In the genomic region with DNA sequence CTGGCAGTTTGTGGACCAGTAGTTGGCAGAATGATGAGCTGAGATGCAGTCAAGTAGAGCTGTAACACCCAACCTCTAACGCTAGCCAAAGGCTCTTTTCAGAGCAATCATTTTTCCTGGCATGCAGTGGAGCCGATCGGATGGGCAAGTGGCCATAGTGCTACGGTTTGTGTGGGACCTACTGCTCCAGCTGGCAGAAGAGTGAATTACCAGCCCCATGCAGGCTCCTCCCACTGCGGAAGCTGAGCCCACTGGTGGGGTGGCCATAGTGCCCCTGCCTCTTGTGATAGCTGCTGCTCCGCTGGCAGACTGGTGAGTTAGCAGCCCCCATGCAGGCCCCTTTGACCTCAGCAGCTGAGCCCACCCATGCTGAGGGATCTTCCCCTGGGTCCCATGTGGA, we compare ENCODE assay signal across 26 cellular contexts. TPM values are rescaled to one million over a fixed set of nuclear protein-coding genes. Genes with fewer than 3 reads are reported as not detected.
DNase-seq lines count a peak whose midpoint lies in the region; ATAC-seq, FAIRE-seq and TF ChIP-seq lines count a peak whose summit lies in the region.
"Had no signal": no experiment of that assay in that cellular context is flagged by ENCODE, and none has a peak within 500 bp of the region (broad histone marks: within the 10 kb centered on the region; RNA-seq: fewer than 3 reads in every experiment).

No MANE protein-coding gene starts in this region.

- no peaks in the 10 kb centered on the region for H4K20me1 ChIP-seq in HepG2 (ENCODE audit: insufficient read depth, low read length)

- in situ Hi-C loops in HepG2 (cut with HindIII; ENCODE audit: extremely low pct_ligation_motif_present, low pct_unique_long_range_greater_than_20kb), result no loop called here
- in situ Hi-C loops in SK-MEL-5 (cut with HindIII; ENCODE audit: low pct_unique_long_range_greater_than_20kb, low sequenced_read_pairs), result no loop called here

- peaks cover 52% of the 10 kb centered on the region for H3K27me3 Mint-ChIP-seq in activated T-cell treated with anti-CD3 and anti-CD28 coated beads, Interleukin-2, amount 50 U/mL, for 24 hours

- H2AFZ ChIP-seq in HepG2 (ENCODE audit: low read length), result no peak overlapping the region

- H3K27ac Mint-ChIP-seq in activated T-cell treated with anti-CD3 and anti-CD28 coated beads, Interleukin-2, amount 50 U/mL, for 24 hours, result no peak overlapping the region
- H3K27ac Mint-ChIP-seq: CD4-positive, alpha-beta memory T cell; T-helper 1 cell treated with Interleukin-12 subunit alpha and Interleukin-12 subunit beta and Interleukin-4 antibody, amounts not matched to agents 30 μg/mL and 1 μg/mL, for 36 hours had no signal

- TF ChIP-seq EP300 in HepG2 (IDR thresholded peaks at IDR 0.05; ENCODE audit: low read depth in 2 of 2, low read length in 2 of 2) (no peak), HepG2 (CRISPR knock-in tag; IDR thresholded peaks at IDR 0.05; ENCODE audit: borderline replicate concordance) (no peak)

- H3K79me2 ChIP-seq in HepG2 (ENCODE audit: insufficient read depth, low read length), result no peaks in the 10 kb centered on the region

- no peaks in the 10 kb centered on the region for H3K36me3 ChIP-seq in HepG2 (replicated peaks in 1 of 2; ENCODE audit: control insufficient read depth in 1 of 2, insufficient read depth in 2 of 2, low read length in 2 of 2)
- H3K36me3 ChIP-seq in right lobe of liver, result no peaks in the 10 kb centered on the region

- no peaks in the 10 kb centered on the region for H3K9me3 ChIP-seq in HepG2 (ENCODE audit: low read length)
- H3K9me3 ChIP-seq in right lobe of liver, result no peaks in the 10 kb centered on the region
- H3K9me3 ChIP-seq: A549 had no signal

- no peak overlapping the region for H3K4me3 ChIP-seq in HepG2 (replicated peaks in 1 of 3; ENCODE audit: insufficient read depth in 1 of 3, low read depth in 2 of 3, low read length in 3 of 3)
- no peak overlapping the region for H3K4me3 ChIP-seq in right lobe of liver
- H3K4me3 ChIP-seq: A549 had no signal

- CTCF ChIA-PET in HepG2 (lab: Yijun Ruan, JAX; ENCODE audit: low intra/inter-chr PET ratio, low total read pairs), result no interaction called here

- no peak for TF ChIP-seq CTCF in HepG2 (CRISPR knock-in tag; IDR thresholded peaks at IDR 0.05)
- TF ChIP-seq CTCF in right lobe of liver (IDR thresholded peaks at IDR 0.05), result no peak

- H3K36me3 Mint-ChIP-seq in activated T-cell treated with anti-CD3 and anti-CD28 coated beads, Interleukin-2, amount 50 U/mL, for 24 hours (ENCODE audit: low read depth), result no peaks in the 10 kb centered on the region

- FAIRE-seq in HepG2 (lab: Jason Lieb, UNC), result no peak
- no peak for FAIRE-seq in frontal cortex (lab: Jason Lieb, UNC)
- FAIRE-seq: A549, H54 had no signal

- no TSS peak for BruUV-seq in HepG2 (replicated peaks; lab: Mats Ljungman, UMichigan)

- H3K4me1 Mint-ChIP-seq in activated T-cell treated with anti-CD3 and anti-CD28 coated beads, Interleukin-2, amount 50 U/mL, for 24 hours (ENCODE audit: low read depth), result no peaks in the 10 kb centered on the region

- H3K4me3 Mint-ChIP-seq in activated T-cell treated with anti-CD3 and anti-CD28 coated beads, Interleukin-2, amount 50 U/mL, for 24 hours, result no peak overlapping the region
- H3K4me3 Mint-ChIP-seq: T-helper 1 cell treated with Interleukin-12 subunit alpha and Interleukin-12 subunit beta and Interleukin-4 antibody, amounts not matched to agents 30 μg/mL and 1 μg/mL, for 36 hours had no signal

- TF ChIP-seq POLR2A in HepG2 (IDR thresholded peaks at IDR 0.05; ENCODE audit: insufficient read depth in 1 of 2, low read depth in 2 of 2, low read length in 2 of 2) (no peak), right lobe of liver (IDR thresholded peaks at IDR 0.05) (no peak)

- no peak for TF ChIP-seq RAD21 in HepG2 (CRISPR knock-in tag; IDR thresholded peaks at IDR 0.05)

- POLR2A ChIA-PET in HepG2 (lab: Yijun Ruan, JAX), result no interaction called here

- H3K27ac ChIP-seq in HepG2 (ENCODE audit: extremely low read length, insufficient read depth, low read length) (no peak overlapping the region), right lobe of liver (no peak overlapping the region)
- H3K27ac ChIP-seq: A549, RWPE1 had no signal

- no peak overlapping the region for H3K4me2 ChIP-seq in HepG2 (ENCODE audit: low read depth, low read length)
- H3K4me2 ChIP-seq: A549 had no signal

- no peaks in the 10 kb centered on the region for H3K4me1 ChIP-seq in HepG2 (ENCODE audit: insufficient read depth, low read length)
- H3K4me1 ChIP-seq in right lobe of liver, result no peaks in the 10 kb centered on the region
- H3K4me1 ChIP-seq: A549 had no signal

- H3K9ac ChIP-seq in HepG2 (ENCODE audit: insufficient read depth, low read depth, low read length), result no peak overlapping the region

- peaks cover 0 to 9% of the 10 kb centered on the region in 2 experiments; a peak in 2 of 5 replicates for H3K27me3 ChIP-seq in HepG2 (ENCODE audit: control insufficient read depth in 1 of 2, insufficient read depth in 2 of 2, low read length in 2 of 2)
- H3K27me3 ChIP-seq in right lobe of liver, result no peaks in the 10 kb centered on the region

- ATAC-seq in HepG2, result peak; percentile 38; the same call in 1 of the 3 replicates
- ATAC-seq in right lobe of liver, result no peak
- ATAC-seq in HG03039 (IDR thresholded peaks at IDR 0.05; ENCODE audit: unreplicated experiment), result no peak

- 47% methylated on average over 3 of the region's 6 CpGs for WGBS in HepG2 (ENCODE audit: low lambda C conversion rate)
- WGBS in right lobe of liver (ENCODE audit: insufficient coverage, low coverage, low lambda C conversion rate, missing lambda C conversion rate), result no CpG with 5 or more reads among the region's 6 CpGs

- H3K9me3 Mint-ChIP-seq in activated T-cell treated with anti-CD3 and anti-CD28 coated beads, Interleukin-2, amount 50 U/mL, for 24 hours, result peaks cover 3% of the 10 kb centered on the region

- no peak for DNase-seq in HepG2 (ENCODE audit: low spot score)
- no peak for DNase-seq in right lobe of liver
- DNase-seq in NCI-H446 treated with DMSO at 0.1 percent for 48 hours (lab: John Stamatoyannopoulos, UW), result peak; percentile 73
- DNase-seq in SK-MEL-5 (ENCODE audit: low read depth, low spot score), result peak; percentile 26
- no peak for DNase-seq in activated T-cell treated with anti-CD3 and anti-CD28 coated beads, Interleukin-2, amount 50 U/mL, for 24 hours
- DNase-seq in frontal cortex (ENCODE audit: low spot score in 2 of 2), result no peak
- DNase-seq: AML-193, C1 segment of cervical spinal cord, COR-L47, DND-41, Kasumi-1, MV-4-11, NCI-H1105 treated with DMSO at 0.1 percent for 48 hours, NCI-H146, NCI-H1930, NCI-H510A, NCI-H748 treated with DMSO at 0.1 percent for 48 hours, SHP77, SW 1271, T-helper 9 cell had no signal

- intact Hi-C loops in HepG2 (cut with micrococcal nuclease; ENCODE audit: unreplicated experiment) (no loop called here), right lobe of liver (cut with DNase I) (no loop called here)

TF ChIP-seq in HepG2, 621 proteins besides CTCF, POLR2A, EP300 and RAD21 (continues in another document):
- TF ChIP-seq, protein P1, sequence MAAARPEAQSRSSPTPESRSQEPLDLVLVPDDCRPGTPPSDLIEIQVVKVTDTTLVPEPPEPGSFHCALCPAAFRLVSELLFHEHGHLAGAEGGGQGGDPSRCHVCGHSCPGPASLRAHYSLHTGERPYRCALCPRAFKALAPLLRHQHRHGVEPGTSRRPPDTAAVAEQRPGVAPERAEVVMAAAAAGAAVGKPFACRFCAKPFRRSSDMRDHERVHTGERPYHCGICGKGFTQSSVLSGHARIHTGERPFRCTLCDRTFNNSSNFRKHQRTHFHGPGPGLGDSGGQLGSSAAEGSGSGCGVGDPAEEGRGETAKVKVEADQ (CRISPR knock-in tag; IDR thresholded peaks at IDR 0.05; ENCODE audit: borderline replicate concordance), result no peak
- TF ChIP-seq JUNB (CRISPR knock-in tag; IDR thresholded peaks at IDR 0.05; ENCODE audit: borderline replicate concordance) (no peak), FOSL2 (CRISPR knock-in tag; IDR thresholded peaks at IDR 0.05) (no peak)
- TF ChIP-seq, protein P2, sequence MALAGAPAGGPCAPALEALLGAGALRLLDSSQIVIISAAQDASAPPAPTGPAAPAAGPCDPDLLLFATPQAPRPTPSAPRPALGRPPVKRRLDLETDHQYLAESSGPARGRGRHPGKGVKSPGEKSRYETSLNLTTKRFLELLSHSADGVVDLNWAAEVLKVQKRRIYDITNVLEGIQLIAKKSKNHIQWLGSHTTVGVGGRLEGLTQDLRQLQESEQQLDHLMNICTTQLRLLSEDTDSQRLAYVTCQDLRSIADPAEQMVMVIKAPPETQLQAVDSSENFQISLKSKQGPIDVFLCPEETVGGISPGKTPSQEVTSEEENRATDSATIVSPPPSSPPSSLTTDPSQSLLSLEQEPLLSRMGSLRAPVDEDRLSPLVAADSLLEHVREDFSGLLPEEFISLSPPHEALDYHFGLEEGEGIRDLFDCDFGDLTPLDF (CRISPR knock-in tag; IDR thresholded peaks at IDR 0.05), result no peak

RNA-seq across cellular contexts. Expression of a gene that starts 27.0 kb away (rescaled TPM):
- total RNA-seq in HepG2 (2016; rRNA removed; fragmentation: Illumina TruSeq; extraction: Trizol) (48.6 and 84.4 TPM in 2 replicates), right lobe of liver (100 to 1,000 TPM in 2 of 6 experiments, 10 to 100 TPM in 4; 58.9 to 126 (median 82.1) TPM), frontal cortex (170 TPM)
- total RNA-seq in HepG2 (2016; cell fraction: cytosol; rRNA removed; fragmentation: Illumina TruSeq; extraction: Trizol; ENCODE audit: low read depth), result 9.4 and 11.7 TPM in 2 replicates
- total RNA-seq in HepG2 (2016; cell fraction: insoluble cytoplasmic fraction; rRNA removed; fragmentation: Illumina TruSeq; extraction: Trizol), result 49.0 and 80.4 TPM in 2 replicates
- 18.2 and 23.9 TPM in 2 replicates for total RNA-seq in HepG2 (2016; cell fraction: membrane; rRNA removed; fragmentation: Illumina TruSeq; extraction: Trizol)
- total RNA-seq in HepG2 (2016; cell fraction: nucleus; rRNA removed; fragmentation: Illumina TruSeq; extraction: Trizol), result 88.0 and 105 TPM in 2 replicates
- 155 and 186 TPM in 2 replicates for polyA plus RNA-seq in HepG2 (2011; rRNA removed)
- 29.9 and 67.8 TPM in 2 replicates for polyA plus RNA-seq in HepG2 (2011; cell fraction: cytosol; rRNA removed)
- polyA plus RNA-seq in HepG2 (2011; cell fraction: nucleus; rRNA removed), result 12.9 and 36.4 TPM in 2 replicates
- 147 and 186 TPM in 2 replicates for polyA plus RNA-seq in HepG2 (2012)
- polyA plus RNA-seq in HepG2 (2016; cell fraction: cytosol; fragmentation: Illumina TruSeq; extraction: Trizol; ENCODE audit: low read depth), result 8.7 and 9.0 TPM in 2 replicates
- 58.1 and 58.6 TPM in 2 replicates for polyA plus RNA-seq in HepG2 (2016; cell fraction: insoluble cytoplasmic fraction; fragmentation: Illumina TruSeq; extraction: Trizol; ENCODE audit: low read depth)
- polyA plus RNA-seq in HepG2 (2016; cell fraction: membrane; fragmentation: Illumina TruSeq; extraction: Trizol; ENCODE audit: low read depth), result 16.3 and 18.5 TPM in 2 replicates
- 135 and 141 TPM in 2 replicates for polyA plus RNA-seq in HepG2 (2016; cell fraction: nucleus; fragmentation: Illumina TruSeq; extraction: Trizol; ENCODE audit: insufficient read depth, low read depth)
- 28.6 and 108 TPM in 2 replicates for polyA minus RNA-seq in HepG2 (2011; rRNA and poly(A)+ RNA removed; ENCODE audit: low replicate concordance)
- polyA minus RNA-seq in HepG2 (2011; cell fraction: cytosol; rRNA and poly(A)+ RNA removed), result 100 and 145 TPM in 2 replicates
- 50.2 and 78.9 TPM in 2 replicates for polyA minus RNA-seq in HepG2 (2011; cell fraction: nucleus; rRNA and poly(A)+ RNA removed)
- total RNA-seq in SK-MEL-5 (2014; rRNA removed; shearing (Covaris generic)), result 40.4 and 44.9 TPM in 2 replicates
- polyA plus RNA-seq in SK-MEL-5 (2015; cell fraction: cytosol; rRNA removed), result 31.8 and 38.6 TPM in 2 replicates
- 22.8 and 26.2 TPM in 2 replicates for polyA plus RNA-seq in SK-MEL-5 (2015; cell fraction: nucleus; rRNA removed)

Comparison
In these comparisons a context has a peak if more than half of its experiments do, and no peak if none do; other contexts are left out.
1. DNase-seq: peak in NCI-H446 treated with DMSO at 0.1 percent for 48 hours (single experiment) and SK-MEL-5 (single experiment); none in HepG2 (single experiment), right lobe of liver (0 of 3), activated T-cell treated with anti-CD3 and anti-CD28 coated beads, Interleukin-2, amount 50 U/mL, for 24 hours (single experiment) and frontal cortex (0 of 2).